28 cellular contexts compared by ENCODE assay signal in genomic region chr13:105446197-105446596, GRCh38. TPM values are rescaled to one million over a fixed set of nuclear protein-coding genes. Genes with fewer than 3 reads are reported as not detected.
DNase-seq lines count a peak whose midpoint lies in the region; ATAC-seq, FAIRE-seq and TF ChIP-seq lines count a peak whose summit lies in the region.
"Had no signal": no experiment of that assay in that cellular context is flagged by ENCODE, and none has a peak within 500 bp of the region (broad histone marks: within the 10 kb centered on the region; RNA-seq: fewer than 3 reads in every experiment).

No MANE protein-coding gene starts in this region.

- no peak for FAIRE-seq in A549 (lab: Jason Lieb, UNC)
- FAIRE-seq in astrocyte (lab: Jason Lieb, UNC), result no peak
- no peak for FAIRE-seq in frontal cortex (lab: Jason Lieb, UNC)

- CTCF ChIA-PET in A549 (lab: Yijun Ruan, JAX), result no interaction called here

- H3K9me3 ChIP-seq in A549 (no peaks in the 10 kb centered on the region), Loucy (ENCODE audit: insufficient read depth, low read depth, low read length) (no peaks in the 10 kb centered on the region), astrocyte (ENCODE audit: insufficient read depth, low read depth, low read length) (no peaks in the 10 kb centered on the region), left lung (no peaks in the 10 kb centered on the region)
- H3K9me3 ChIP-seq: BLaER1, Caco-2, gastroesophageal sphincter, left ventricle myocardium inferior had no signal

- peaks cover 16% of the 10 kb centered on the region for H3K4me1 ChIP-seq in A549
- peaks cover 4% of the 10 kb centered on the region for H3K4me1 ChIP-seq in Loucy (ENCODE audit: insufficient read depth, low read length, poor library complexity, severe bottlenecking)
- H3K4me1 ChIP-seq in astrocyte (ENCODE audit: insufficient read depth, low read length), result peaks cover 4% of the 10 kb centered on the region
- H3K4me1 ChIP-seq in left lung, result no peaks in the 10 kb centered on the region
- H3K4me1 ChIP-seq: BLaER1, Caco-2 had no signal

- H4K20me1 ChIP-seq in Loucy (ENCODE audit: insufficient read depth, low read length, poor library complexity, severe bottlenecking), result no peaks in the 10 kb centered on the region
- H4K20me1 ChIP-seq in astrocyte (ENCODE audit: insufficient read depth, low read length), result no peaks in the 10 kb centered on the region
- H4K20me1 ChIP-seq: BLaER1 had no signal

- no peak for TF ChIP-seq EP300 in A549 (IDR thresholded peaks at IDR 0.05)

- H3K36me3 Mint-ChIP-seq in astrocyte (ENCODE audit: low read depth, unreplicated experiment), result no peaks in the 10 kb centered on the region
- H3K36me3 Mint-ChIP-seq: type B pancreatic cell had no signal

- no peaks in the 10 kb centered on the region for H3K9me2 ChIP-seq in Loucy (replicated peaks; ENCODE audit: low read depth, low read length)

- H3K27me3 Mint-ChIP-seq in astrocyte (ENCODE audit: low read depth, unreplicated experiment), result no peaks in the 10 kb centered on the region
- H3K27me3 Mint-ChIP-seq: activated B cell treated with CpG ODN at 0.5 μM for 24 hours, type B pancreatic cell had no signal

- peak overlapping the region; percentile 85 for H2AFZ ChIP-seq in Loucy (ENCODE audit: low read length)
- no peak overlapping the region for H2AFZ ChIP-seq in astrocyte (ENCODE audit: low read depth, low read length)

- H3K27me3 ChIP-seq in Loucy (ENCODE audit: insufficient read depth, low read length, poor library complexity, severe bottlenecking) (no peaks in the 10 kb centered on the region), astrocyte (ENCODE audit: insufficient read depth, low read length) (no peaks in the 10 kb centered on the region), left lung (no peaks in the 10 kb centered on the region), H7 (ENCODE audit: control insufficient read depth, insufficient read depth, low read length) (no peaks in the 10 kb centered on the region)
- H3K27me3 ChIP-seq: BLaER1, cardiac muscle cell, dorsolateral prefrontal cortex, gastroesophageal sphincter had no signal

- H3K4me3 ChIP-seq in A549 (no peak overlapping the region), Loucy (ENCODE audit: low read length, poor library complexity, severe bottlenecking) (no peak overlapping the region), astrocyte (ENCODE audit: insufficient read depth, low read depth, low read length) (no peak overlapping the region), left lung (no peak overlapping the region), H7 (ENCODE audit: insufficient read depth, low read depth, low read length) (no peak overlapping the region)
- H3K4me3 ChIP-seq: BLaER1, cardiac muscle cell, dorsolateral prefrontal cortex, gastroesophageal sphincter, left ventricle myocardium inferior had no signal

- H3K36me3 ChIP-seq in Loucy (ENCODE audit: insufficient read depth, low read length) (no peaks in the 10 kb centered on the region), astrocyte (ENCODE audit: insufficient read depth, low read length) (no peaks in the 10 kb centered on the region), left lung (no peaks in the 10 kb centered on the region), H7 (replicated peaks; ENCODE audit: control insufficient read depth, insufficient read depth, low read length) (no peaks in the 10 kb centered on the region)
- H3K36me3 ChIP-seq: BLaER1, cardiac muscle cell, gastroesophageal sphincter, left ventricle myocardium inferior had no signal

- H3K4me2 ChIP-seq in A549 (peak overlapping the region; percentile 4), Loucy (ENCODE audit: low read depth, low read length, poor library complexity, severe bottlenecking) (peak overlapping the region; percentile 59), astrocyte (ENCODE audit: low read length) (no peak overlapping the region)
- H3K4me2 ChIP-seq: BLaER1 had no signal

- TF ChIP-seq CTCF in A549 (IDR thresholded peaks at IDR 0.05), result no peak
- TF ChIP-seq CTCF in Loucy (conservative IDR thresholded peaks at IDR 0.05; ENCODE audit: low read length), result no peak
- TF ChIP-seq CTCF in astrocyte (IDR thresholded peaks at IDR 0.05; ENCODE audit: insufficient read depth, low read depth, low read length), result no peak
- no peak for TF ChIP-seq CTCF in left lung (IDR thresholded peaks at IDR 0.05)

- peak overlapping the region; percentile 4 for H3K27ac Mint-ChIP-seq in astrocyte (ENCODE audit: unreplicated experiment)
- H3K27ac Mint-ChIP-seq: activated B cell treated with CpG ODN at 0.5 μM for 24 hours; H9; T-helper 1 cell treated with Interleukin-12 subunit alpha and Interleukin-12 subunit beta and Interleukin-4 antibody, amounts not matched to agents 30 μg/mL and 1 μg/mL, for 36 hours; type B pancreatic cell had no signal

- DNase-seq in A549 (ENCODE audit: low read depth in 1 of 2, low spot score in 1 of 2), result peak in 1 of 2 experiments; percentile 9
- no peak for DNase-seq in astrocyte (ENCODE audit: low read depth)
- DNase-seq in left lung, result no peak
- no peak for DNase-seq in frontal cortex (ENCODE audit: low spot score in 2 of 2)
- DNase-seq in Right ventricle myocardium inferior (ENCODE audit: missing footprints), result no peak
- no peak for DNase-seq in H7
- DNase-seq in anterior cingulate cortex (lab: John Stamatoyannopoulos, UW), result no peak
- DNase-seq: 8988T; activated B cell treated with CpG ODN at 0.5 μM for 24 hours; activated CD4-positive, alpha-beta T cell treated with anti-CD3 and anti-CD28 coated beads, Interleukin-2, amount 50 U/mL, for 48 hours; activated effector memory CD4-positive, alpha-beta T cell treated with anti-CD3 and anti-CD28 coated beads, Interleukin-2, amount 50 U/mL, for 16 hours; Caco-2; dorsolateral prefrontal cortex; H9; left ventricle myocardium inferior; NCI-H1417; NCI-H526; SHP77 treated with DMSO at 0.1 percent for 48 hours; stimulated activated CD4-positive, alpha-beta T cell treated with anti-CD3 and anti-CD28 coated beads, Interleukin-4, amount 100 ng/mL, for 4 hours had no signal

- no peak for ATAC-seq in A549
- ATAC-seq in left lung, result peak; percentile 38
- no peak for ATAC-seq in Right ventricle myocardium inferior
- ATAC-seq: gastroesophageal sphincter had no signal

- H3K9ac ChIP-seq in Loucy (ENCODE audit: low read depth, low read length, poor library complexity, severe bottlenecking), result peak overlapping the region; percentile 4
- no peak overlapping the region for H3K9ac ChIP-seq in astrocyte (ENCODE audit: low read length)
- H3K9ac ChIP-seq: BLaER1 had no signal

- peaks cover 11% of the 10 kb centered on the region for H3K4me1 Mint-ChIP-seq in astrocyte (ENCODE audit: low read depth, unreplicated experiment)
- H3K4me1 Mint-ChIP-seq: activated B cell treated with CpG ODN at 0.5 μM for 24 hours, H9 had no signal

- no peak overlapping the region for H3K4me3 Mint-ChIP-seq in astrocyte (ENCODE audit: unreplicated experiment)
- H3K4me3 Mint-ChIP-seq: activated B cell treated with CpG ODN at 0.5 μM for 24 hours; H9; T-helper 1 cell treated with Interleukin-12 subunit alpha and Interleukin-12 subunit beta and Interleukin-4 antibody, amounts not matched to agents 30 μg/mL and 1 μg/mL, for 36 hours; type B pancreatic cell had no signal

- no peaks in the 10 kb centered on the region for H3F3A ChIP-seq in Loucy (ENCODE audit: low read depth)

- POLR2A ChIA-PET in A549 (lab: Yijun Ruan, JAX), result no interaction called here

- TF ChIP-seq RAD21 in A549 (conservative IDR thresholded peaks at IDR 0.05 in 1 of 2, IDR thresholded peaks at IDR 0.05 in 1 of 2), result no peak

- TF ChIP-seq POLR2A in A549 (IDR thresholded peaks at IDR 0.05; ENCODE audit: low read length), result no peak

- H3K79me2 ChIP-seq in Loucy (ENCODE audit: insufficient read depth, low read length) (no peaks in the 10 kb centered on the region), astrocyte (ENCODE audit: insufficient read depth, low read length) (no peaks in the 10 kb centered on the region)

- peak overlapping the region in 1 of 2 experiments; percentile 33; a peak in 1 of 6 replicates for H3K27ac ChIP-seq in A549
- H3K27ac ChIP-seq in astrocyte (ENCODE audit: low read depth, low read length), result no peak overlapping the region
- H3K27ac ChIP-seq in left lung, result no peak overlapping the region
- H3K27ac ChIP-seq: BLaER1, cardiac muscle cell, dorsolateral prefrontal cortex, epithelial cell of prostate, gastroesophageal sphincter, left ventricle myocardium inferior had no signal

- H3K9me3 Mint-ChIP-seq in astrocyte (ENCODE audit: unreplicated experiment), result no peaks in the 10 kb centered on the region
- H3K9me3 Mint-ChIP-seq: H9; T-helper 1 cell treated with Interleukin-12 subunit alpha and Interleukin-12 subunit beta and Interleukin-4 antibody, amounts not matched to agents 30 μg/mL and 1 μg/mL, for 36 hours had no signal

- intact Hi-C loops in left lung (cut with DNase I), result no loop called here
- intact Hi-C loops in Right ventricle myocardium inferior (cut with DNase I), result no loop called here

- 28% methylated on average over 4 of the region's 4 CpGs for WGBS in A549 (ENCODE audit: missing lambda C conversion rate)

TF ChIP-seq in A549, 52 proteins besides CTCF, POLR2A, EP300 and RAD21:
- no peak for TF ChIP-seq NPAS2 (CRISPR knock-in tag; IDR thresholded peaks at IDR 0.05; ENCODE audit: borderline replicate concordance)
- no peak for TF ChIP-seq ZFP36 (IDR thresholded peaks at IDR 0.05; ENCODE audit: borderline replicate concordance, partially characterized antibody)
- no peak for TF ChIP-seq CHD2 (IDR thresholded peaks at IDR 0.05; ENCODE audit: low read length, partially characterized antibody)

RNA-seq across cellular contexts. Expression of gene DAOA, which starts 19.6 kb away (rescaled TPM):
- not detected in 2 replicates for polyA plus RNA-seq in A549 (2011; rRNA removed)
- not detected in 2 replicates for polyA plus RNA-seq in A549 (2012; cell fraction: cytosol; rRNA removed)
- not detected in 2 replicates for polyA plus RNA-seq in A549 (2012; cell fraction: nucleus; rRNA removed)
- not detected in 3 replicates for polyA plus RNA-seq in A549 (2017; fragmentation: RNase III; extraction: RNeasy Plus Mini Kit Qiagen cat#74134 plus additional on column Dnase treatment)
- not detected in 2 replicates for polyA minus RNA-seq in A549 (2011; rRNA and poly(A)+ RNA removed)
- total RNA-seq in astrocyte, result not detected in 2 replicates
- total RNA-seq in left lung, result not detected
- total RNA-seq in frontal cortex, result not detected
- total RNA-seq in Right ventricle myocardium inferior, result not detected
- total RNA-seq in H7 (2014; rRNA removed; shearing (Covaris generic)), result not detected in 2 replicates
- total RNA-seq: activated B cell treated with CpG ODN at 0.5 μM for 24 hours, Caco-2, cardiac muscle cell, dorsolateral prefrontal cortex, gastroesophageal sphincter, H9, left ventricle myocardium inferior, mononuclear cell, OCI-LY7 had no signal
- polyA plus RNA-seq: cardiac muscle cell had no signal
